In the genomic region with DNA sequence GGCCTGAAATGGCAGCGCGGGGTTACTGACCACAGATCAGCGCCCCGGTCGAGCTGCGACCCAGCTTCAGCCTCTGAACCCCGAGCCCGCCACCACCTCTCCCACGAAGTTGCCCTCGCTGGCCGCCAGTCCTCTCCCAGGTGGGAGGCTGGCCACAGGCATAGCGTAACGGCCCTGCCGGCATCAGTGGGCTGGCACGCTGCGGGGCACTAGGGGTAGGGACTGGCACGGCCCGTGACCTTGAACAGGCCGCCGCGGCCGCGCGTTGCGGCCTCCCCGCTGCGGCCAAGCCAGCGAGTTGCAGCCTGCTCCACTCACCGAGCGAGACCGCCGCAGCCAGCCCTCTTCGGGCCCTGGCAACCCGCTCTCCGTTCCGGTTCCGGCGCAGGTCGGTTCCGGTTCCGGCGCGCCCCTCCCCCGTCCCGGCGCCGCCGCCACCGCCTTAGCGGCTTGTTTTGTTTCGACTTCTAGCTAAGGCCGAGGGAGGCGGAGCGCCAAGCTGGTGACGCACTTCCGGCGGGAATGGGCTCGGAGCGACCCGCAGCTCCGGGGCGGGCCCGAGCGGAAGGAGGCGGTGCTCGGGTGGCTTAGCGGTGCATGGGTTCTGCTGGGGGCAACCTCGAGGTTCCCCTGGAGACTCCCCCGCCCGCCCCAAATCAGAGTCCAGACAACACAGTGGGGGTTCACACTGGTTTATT, we compare ENCODE assay signal across 8 cellular contexts. TPM values are rescaled to one million over a fixed set of nuclear protein-coding genes. Genes with fewer than 3 reads are reported as not detected.
DNase-seq lines count a peak whose midpoint lies in the region; ATAC-seq and TF ChIP-seq lines count a peak whose summit lies in the region.

Gene USP19, minus strand, starts transcription at position 386 of the 698 bp plus-strand sequence. CDS start 1,678 bp downstream, outside the sequence.

- peak within 1 kb of the TSS; percentile 92 for H2AFZ ChIP-seq in MM.1S (ENCODE audit: low read length)

- peak; percentile 90 to 91 for TF ChIP-seq POLR2A in gastroesophageal sphincter (IDR thresholded peaks at IDR 0.05)

- peak; percentile 96 for DNase-seq in G401 (ENCODE audit: low spot score)
- peak; percentile 86 for DNase-seq in H4 (ENCODE audit: low spot score)
- peak; percentile 96 for DNase-seq in MM.1S
- DNase-seq in SK-N-MC (ENCODE audit: low read depth, low spot score): no peak
- DNase-seq in activated naive CD4-positive, alpha-beta T cell treated with anti-CD3 and anti-CD28 coated beads, Interleukin-2, amount 10 ng/mL, durations not matched to agents 7 days and 5 days: peak; percentile 96
- peak; percentile 90 for DNase-seq in occipital lobe (lab: John Stamatoyannopoulos, UW)

- no peaks in the 10 kb centered on the region for H3K9me3 ChIP-seq in MM.1S (replicated peaks; ENCODE audit: insufficient read depth, low read length)
- no peaks in the 10 kb centered on the region for H3K9me3 ChIP-seq in SK-N-MC (ENCODE audit: low read depth, low read length)
- no peaks in the 10 kb centered on the region for H3K9me3 ChIP-seq in gastroesophageal sphincter

- TF ChIP-seq EP300 in gastroesophageal sphincter (IDR thresholded peaks at IDR 0.05): no peak

- peak within 1 kb of the TSS; percentile 96 for H3K9ac ChIP-seq in MM.1S (ENCODE audit: low read length)
- peak within 1 kb of the TSS; percentile 89 for H3K9ac ChIP-seq in SK-N-MC (ENCODE audit: insufficient read length)

- peaks cover 24% of the 10 kb centered on the region for H3K79me2 ChIP-seq in MM.1S (ENCODE audit: low read length)

- H3K4me2 ChIP-seq in MM.1S (ENCODE audit: low read depth, low read length): peak within 1 kb of the TSS; percentile 99

- peak within 1 kb of the TSS; percentile 92 for H3K27ac Mint-ChIP-seq in activated naive CD4-positive, alpha-beta T cell treated with anti-CD3 and anti-CD28 coated beads, Interleukin-2, amount 10 ng/mL, durations not matched to agents 7 days and 5 days

- H3K4me1 Mint-ChIP-seq in activated naive CD4-positive, alpha-beta T cell treated with anti-CD3 and anti-CD28 coated beads, Interleukin-2, amount 10 ng/mL, durations not matched to agents 7 days and 5 days: peaks cover 24% of the 10 kb centered on the region

- no peaks in the 10 kb centered on the region for H3K9me2 ChIP-seq in MM.1S (replicated peaks; ENCODE audit: insufficient read depth, low read length)

- peaks cover 25% of the 10 kb centered on the region for H3K36me3 Mint-ChIP-seq in activated naive CD4-positive, alpha-beta T cell treated with anti-CD3 and anti-CD28 coated beads, Interleukin-2, amount 10 ng/mL, durations not matched to agents 7 days and 5 days

- in situ Hi-C loops in G401 (cut with HindIII; ENCODE audit: low sequenced_read_pairs): no loop called here

- H3K27me3 Mint-ChIP-seq in activated naive CD4-positive, alpha-beta T cell treated with anti-CD3 and anti-CD28 coated beads, Interleukin-2, amount 10 ng/mL, durations not matched to agents 7 days and 5 days: no peaks in the 10 kb centered on the region

- H3K4me3 ChIP-seq in MM.1S (ENCODE audit: low read length) (peak within 1 kb of the TSS; percentile 92), SK-N-MC (peak within 1 kb of the TSS; percentile 78), gastroesophageal sphincter (peak within 1 kb of the TSS; percentile 83 to 97)

- WGBS in gastroesophageal sphincter (ENCODE audit: low coverage in 1 of 2), 2 donors: 10% methylated on average over 2 of the region's 70 CpGs; no CpG with 5 or more reads in 1 of the 2 donors

- peak within 1 kb of the TSS; percentile 87 for H3K4me3 Mint-ChIP-seq in activated naive CD4-positive, alpha-beta T cell treated with anti-CD3 and anti-CD28 coated beads, Interleukin-2, amount 10 ng/mL, durations not matched to agents 7 days and 5 days

- peak; percentile 96 for ATAC-seq in gastroesophageal sphincter

- H4K20me1 ChIP-seq in MM.1S (ENCODE audit: insufficient read depth, low read length): no peaks in the 10 kb centered on the region

- CTCF ChIA-PET in activated naive CD4-positive, alpha-beta T cell treated with anti-CD3 and anti-CD28 coated beads, Interleukin-2, amount 10 ng/mL, durations not matched to agents 7 days and 5 days (lab: Charles Lee): interaction anchor here (0.6 to 1.4 kb wide), 4 partner anchors 26 to 351 kb away, joined by 3 to 4 read pairs (median 4); partner anchors contain the start of genes NDUFAF3 and QRICH1

- H3K36me3 ChIP-seq in MM.1S (replicated peaks; ENCODE audit: insufficient read depth, low read length) (no peaks in the 10 kb centered on the region), SK-N-MC (ENCODE audit: insufficient read depth, low read length) (peaks cover 15% of the 10 kb centered on the region; the same call in 1 of the 2 replicates), gastroesophageal sphincter (peaks cover 4 to 83% of the 10 kb centered on the region in 2 donors)

- H3K9me3 Mint-ChIP-seq in activated naive CD4-positive, alpha-beta T cell treated with anti-CD3 and anti-CD28 coated beads, Interleukin-2, amount 10 ng/mL, durations not matched to agents 7 days and 5 days: no peaks in the 10 kb centered on the region

- H3F3A ChIP-seq in MM.1S (ENCODE audit: insufficient read depth, low read length): peaks cover 12% of the 10 kb centered on the region

- TF ChIP-seq CTCF in MM.1S (IDR thresholded peaks at IDR 0.05; ENCODE audit: low read length): no peak
- peak in 2 of 4 experiments; percentile 6 to 8 for TF ChIP-seq CTCF in gastroesophageal sphincter (IDR thresholded peaks at IDR 0.05)

- H3K4me1 ChIP-seq in MM.1S (ENCODE audit: low read length): peaks cover 8% of the 10 kb centered on the region
- peaks cover 0 to 44% (median 13%) of the 10 kb centered on the region in 3 donors for H3K4me1 ChIP-seq in gastroesophageal sphincter

- peaks cover 3% of the 10 kb centered on the region; the same call in 1 of the 2 replicates for H3K27me3 ChIP-seq in MM.1S (replicated peaks; ENCODE audit: insufficient read depth, low read length)
- no peaks in the 10 kb centered on the region for H3K27me3 ChIP-seq in gastroesophageal sphincter

- H3K27ac ChIP-seq in MM.1S (ENCODE audit: low read length) (peak within 1 kb of the TSS; percentile 68; the same call in 1 of the 2 replicates), SK-N-MC (peak within 1 kb of the TSS; percentile 91), gastroesophageal sphincter (peak within 1 kb of the TSS; percentile 85 to 98 (median 96)), temporal lobe (ENCODE audit: low read depth, low read length) (peak within 1 kb of the TSS; percentile 92)

RNA-seq across cellular contexts. Expression of gene USP19, which starts in this region (rescaled TPM):
- 46.1 and 46.5 TPM in 2 replicates for total RNA-seq in G401 (2014; rRNA removed; shearing (Covaris generic))
- total RNA-seq in H4 (2014; rRNA removed; shearing (Covaris generic)): 18.4 and 18.5 TPM in 2 replicates
- total RNA-seq in gastroesophageal sphincter (100 to 1,000 TPM in 1 of 4 donors, 10 to 100 TPM in 3; 53.4 to 114 (median 76.4) TPM), occipital lobe (49.0 TPM), temporal lobe (42.8 TPM)
